ENCODE assay signal across 8 cellular contexts in genomic region chr15:63833246-63833696, GRCh38. TPM values are rescaled to one million over a fixed set of nuclear protein-coding genes. Genes with fewer than 3 reads are reported as not detected.
DNase-seq lines count a peak whose midpoint lies in the region; ATAC-seq, FAIRE-seq and TF ChIP-seq lines count a peak whose summit lies in the region.

No MANE protein-coding gene starts in this region.

- TF ChIP-seq POLR2A in A549 (IDR thresholded peaks at IDR 0.05; ENCODE audit: low read length), result no peak
- no peak for TF ChIP-seq POLR2A in body of pancreas (IDR thresholded peaks at IDR 0.05)

- POLR2A ChIA-PET in A549 (lab: Yijun Ruan, JAX), result interaction anchor here (0.7 to 1.1 kb wide), 2 partner anchors 12 to 200 kb away, joined by 3 read pairs; no protein-coding TSS in a partner anchor

- TF ChIP-seq EP300 in A549 (IDR thresholded peaks at IDR 0.05), result no peak

- ATAC-seq in A549, result peak; percentile 79 to 80
- ATAC-seq in GM18907 (IDR thresholded peaks at IDR 0.05; ENCODE audit: unreplicated experiment), result peak; percentile 30
- ATAC-seq in HG03139 (IDR thresholded peaks at IDR 0.05; ENCODE audit: unreplicated experiment), result peak; percentile 32
- peak; percentile 76 for ATAC-seq in body of pancreas

- no peak for FAIRE-seq in A549 (lab: Jason Lieb, UNC)

- CTCF ChIA-PET in A549 (lab: Yijun Ruan, JAX), result interaction anchor here (0.6 to 1.7 kb wide), 8 partner anchors 17 to 271 kb away, joined by 3 to 7 read pairs (median 4); no protein-coding TSS in a partner anchor

- H3K9me3 ChIP-seq in A549 (no peaks in the 10 kb centered on the region), body of pancreas (no peaks in the 10 kb centered on the region)

- peak overlapping the region; percentile 93 to 95 for H3K27ac ChIP-seq in A549
- H3K27ac ChIP-seq in body of pancreas, result peak overlapping the region; percentile 62 to 90 (median 83)

- TF ChIP-seq RAD21 in A549 (conservative IDR thresholded peaks at IDR 0.05 in 1 of 2, IDR thresholded peaks at IDR 0.05 in 1 of 2), result no peak

- no peaks in the 10 kb centered on the region for H3K36me3 ChIP-seq in body of pancreas (replicated peaks in 1 of 2; ENCODE audit: insufficient read depth in 1 of 2, low read depth in 2 of 2)

- intact Hi-C loops in body of pancreas (cut with DNase I), result no loop called here

- H3K27me3 ChIP-seq in body of pancreas, result no peaks in the 10 kb centered on the region

- peak overlapping the region; percentile 86 for H3K4me2 ChIP-seq in A549

- H3K4me1 ChIP-seq in A549 (peaks cover 14% of the 10 kb centered on the region; the same call in 1 of the 3 replicates), body of pancreas (peaks cover 25% of the 10 kb centered on the region)

- H3K4me3 ChIP-seq in A549, result peak overlapping the region; percentile 78
- peak overlapping the region; percentile 61 to 74 for H3K4me3 ChIP-seq in body of pancreas

- DNase-seq in A549 (ENCODE audit: low read depth in 1 of 2, low spot score in 1 of 2), result peak in 1 of 2 experiments; percentile 45
- peak; percentile 1 for DNase-seq in T follicular helper cell (ENCODE audit: low read depth)
- peak; percentile 36 to 52 (median 46) for DNase-seq in body of pancreas
- peak; percentile 59 for DNase-seq in iPS-NIHi7 (ENCODE audit: extremely low spot score)
- DNase-seq in stimulated activated CD4-positive, alpha-beta T cell treated with anti-CD3 and anti-CD28 coated beads, Interleukin-15, amount 100 ng/mL, for 48 hours (ENCODE audit: low read depth in 2 of 2), result peak; percentile 5 to 16
- no peak for DNase-seq in Ammon's horn (ENCODE audit: low spot score)

- WGBS in A549 (ENCODE audit: missing lambda C conversion rate), result under 1% methylated on average over 34 of the region's 45 CpGs
- 0 to 1% methylated on average over 8 to 34 of the region's 45 CpGs for WGBS in body of pancreas, 2 donors

- TF ChIP-seq CTCF in A549 (IDR thresholded peaks at IDR 0.05), result no peak
- no peak for TF ChIP-seq CTCF in body of pancreas (IDR thresholded peaks at IDR 0.05)

TF ChIP-seq in A549, 52 proteins besides CTCF, POLR2A, EP300 and RAD21:
- TF ChIP-seq PHF8 (IDR thresholded peaks at IDR 0.05; ENCODE audit: borderline replicate concordance, low read depth) (peak; percentile 32; the same call in 1 of the 2 replicates), HOXB13 (CRISPR knock-in tag; IDR thresholded peaks at IDR 0.05; ENCODE audit: low read depth) (no peak)

RNA-seq across cellular contexts. Expression of gene HERC1, which starts 0.5 kb away (rescaled TPM):
- polyA plus RNA-seq in A549 (2011; rRNA removed) (24.1 and 34.1 TPM in 2 replicates), A549 (2017; fragmentation: RNase III; extraction: RNeasy Plus Mini Kit Qiagen cat#74134 plus additional on column Dnase treatment) (11.4 to 13.5 TPM (median 12.2 TPM) in 3 replicates)
- polyA plus RNA-seq in A549 (2012; cell fraction: cytosol; rRNA removed), result 14.1 and 17.5 TPM in 2 replicates
- polyA plus RNA-seq in A549 (2012; cell fraction: nucleus; rRNA removed), result 48.5 and 62.4 TPM in 2 replicates
- 83.5 and 87.4 TPM in 2 replicates for polyA minus RNA-seq in A549 (2011; rRNA and poly(A)+ RNA removed)
- total RNA-seq in body of pancreas, result 10 to 100 TPM; 40.5 to 47.0 TPM
